Comparison of ENCODE assay signal across 8 cellular contexts in genomic region chr19:10718205-10719196, GRCh38. TPM values are rescaled to one million over a fixed set of nuclear protein-coding genes. Genes with fewer than 3 reads are reported as not detected.
DNase-seq lines count a peak whose midpoint lies in the region; ATAC-seq and TF ChIP-seq lines count a peak whose summit lies in the region.

No MANE protein-coding gene starts in this region.

- peak overlapping the region; percentile 91 for H3K9ac ChIP-seq in iPS-15b (ENCODE audit: low read depth, low read length)
- peak overlapping the region; percentile 89 to 96 (median 95) for H3K9ac ChIP-seq in skeletal muscle tissue (ENCODE audit: low read depth in 1 of 3, low read length in 3 of 3)

- H3K36me3 Mint-ChIP-seq in T-cell = peaks cover 7% of the 10 kb centered on the region

- peak overlapping the region; percentile 88 to 89 for H3K27ac Mint-ChIP-seq in T-cell

- H3K36me3 ChIP-seq in iPS-15b (ENCODE audit: control insufficient read depth, insufficient read depth, low read length) (peaks cover 7% of the 10 kb centered on the region), skeletal muscle tissue (ENCODE audit: control insufficient read depth in 3 of 3, insufficient read depth in 3 of 3, low read length in 3 of 3) (peaks cover 2 to 11% (median 10%) of the 10 kb centered on the region in 3 donors)

- peak overlapping the region; percentile 89 to 98 (median 90) for H3K4me3 Mint-ChIP-seq in T-cell

- peak; percentile 9 for ATAC-seq in HG03097 (IDR thresholded peaks at IDR 0.05; ENCODE audit: low FRiP score, unreplicated experiment)
- peak in 3 of 4 experiments; percentile 25 to 36 (median 35) for ATAC-seq in T-cell (replicated peaks in 1 of 4)

- DNase-seq in NCI-H2227 (lab: John Stamatoyannopoulos, UW; ENCODE audit: unreplicated experiment) (peak; percentile 28), NCI-H2227 treated with DMSO at 0.1 percent for 48 hours (lab: John Stamatoyannopoulos, UW) (no peak), T-cell (peak in 31 of 34 experiments; percentile 18 to 64 (median 38)), astrocyte of the cerebellum (ENCODE audit: low read depth) (no peak), NCI-H1436 (lab: John Stamatoyannopoulos, UW) (no peak)

- peak overlapping the region; percentile 91 for H3K27ac ChIP-seq in skeletal muscle tissue (ENCODE audit: low read depth, low read length)

- POLR2A ChIA-PET in T-cell (lab: Charles Lee) = interaction anchor here (0.5 to 1.7 kb wide), 6 partner anchors 13 to 152 kb away, joined by 3 to 12 read pairs (median 3); no protein-coding TSS in a partner anchor

- CTCF ChIA-PET in T-cell (lab: Charles Lee) = interaction anchor here (0.5 to 3.1 kb wide), 23 partner anchors 13 to 152 kb away, joined by 3 to 45 read pairs (median 5); partner anchors contain the start of gene TMED1 (in 1 of the 2)

- in situ Hi-C loops in astrocyte of the cerebellum (cut with HindIII; ENCODE audit: low sequenced_read_pairs) = no loop called here

- peak overlapping the region; percentile 77 for H3K4me3 ChIP-seq in astrocyte of the cerebellum (ENCODE audit: low read depth, low read length)
- peak overlapping the region; percentile 88 for H3K4me3 ChIP-seq in iPS-15b (ENCODE audit: low read depth, low read length)
- H3K4me3 ChIP-seq in skeletal muscle tissue (ENCODE audit: low read length in 3 of 3) = peak overlapping the region; percentile 93 to 98 (median 97)

- peaks cover 40 to 50% (median 41%) of the 10 kb centered on the region in 3 donors for H3K4me1 Mint-ChIP-seq in T-cell

- H3K4me1 ChIP-seq in iPS-15b (ENCODE audit: control insufficient read depth, insufficient read depth, low read length) = peaks cover 5% of the 10 kb centered on the region
- peaks cover 23 to 25% (median 24%) of the 10 kb centered on the region in 3 donors for H3K4me1 ChIP-seq in skeletal muscle tissue (ENCODE audit: control insufficient read depth in 3 of 3, insufficient read depth in 3 of 3, low read length in 3 of 3)

- no peaks in the 10 kb centered on the region for H3K9me3 Mint-ChIP-seq in T-cell

- no peaks in the 10 kb centered on the region for H3K27me3 ChIP-seq in iPS-15b (ENCODE audit: control insufficient read depth, insufficient read depth, low read length)
- H3K27me3 ChIP-seq in skeletal muscle tissue (ENCODE audit: control insufficient read depth in 3 of 3, insufficient read depth in 3 of 3, low read length in 3 of 3) = no peaks in the 10 kb centered on the region

- H3K27me3 Mint-ChIP-seq in T-cell = no peaks in the 10 kb centered on the region

- no peak for TF ChIP-seq CTCF in astrocyte of the cerebellum (IDR thresholded peaks at IDR 0.05; ENCODE audit: low read depth, low read length, missing control alignments)

- H3K9me3 ChIP-seq in iPS-15b (ENCODE audit: control insufficient read depth, insufficient read depth, low read length) (no peaks in the 10 kb centered on the region), skeletal muscle tissue (ENCODE audit: control insufficient read depth in 3 of 3, low read length in 3 of 3) (no peaks in the 10 kb centered on the region)

RNA-seq across cellular contexts. Expression of gene DNM2, which starts 0.6 kb away (rescaled TPM):
- 100 to 1,000 TPM; 272 to 329 (median 297) TPM for total RNA-seq in T-cell
- 54.8 TPM for total RNA-seq in skeletal muscle tissue

RNA-seq across cellular contexts. Expression of gene QTRT1, which starts 17.3 kb away (rescaled TPM):
- total RNA-seq in T-cell (10 to 100 TPM; 47.7 to 68.1 (median 55.1) TPM), skeletal muscle tissue (27.7 TPM)

Comparison
In these comparisons a context has a peak if more than half of its experiments do, and no peak if none do; other contexts are left out.
1. DNase-seq: peak in NCI-H2227 (single experiment) and T-cell (31 of 34); none in NCI-H2227 treated with DMSO at 0.1 percent for 48 hours (single experiment), astrocyte of the cerebellum (single experiment) and NCI-H1436 (single experiment).
2. Peak in every context shown above with its lines, with median percentiles within 50 percentile points of each other: H3K4me3 ChIP-seq.